12 cellular contexts compared by ENCODE assay signal in the genomic region with DNA sequence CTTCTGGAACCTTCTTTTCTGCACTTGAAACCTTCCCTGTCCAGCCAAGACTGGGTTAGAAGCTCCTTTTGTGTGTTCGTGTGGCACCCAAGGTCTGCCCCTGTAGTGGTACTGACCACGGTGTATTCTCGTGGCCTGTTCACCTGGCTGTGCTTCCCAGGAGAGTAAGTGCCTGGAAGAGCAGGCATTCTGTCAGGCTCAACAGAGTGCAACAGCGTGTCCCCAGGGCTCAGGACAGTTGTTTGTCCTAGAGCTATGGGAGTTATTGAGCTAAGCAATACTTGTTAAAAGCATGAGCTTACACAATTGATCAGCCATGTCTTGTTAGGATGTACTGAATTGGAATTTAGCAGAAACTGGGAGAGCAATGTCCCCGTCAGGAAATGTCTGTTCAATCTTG. TPM values are rescaled to one million over a fixed set of nuclear protein-coding genes. Genes with fewer than 3 reads are reported as not detected.
DNase-seq lines count a peak whose midpoint lies in the region; TF ChIP-seq lines count a peak whose summit lies in the region.
"Had no signal": no experiment of that assay in that cellular context is flagged by ENCODE, and none has a peak within 500 bp of the region (broad histone marks: within the 10 kb centered on the region; RNA-seq: fewer than 3 reads in every experiment).

No MANE protein-coding gene starts in this region.

- H4K5ac ChIP-seq in H9 (ENCODE audit: insufficient read length, low read depth, low read length) = no peak overlapping the region

- H3K4me3 ChIP-seq in brain microvascular endothelial cell (ENCODE audit: low read depth, low read length) (no peak overlapping the region), muscle layer of colon (ENCODE audit: low read depth in 1 of 2, low read length in 2 of 2) (no peak overlapping the region), WERI-Rb-1 (ENCODE audit: low read depth, low read length) (no peak overlapping the region)

- peaks cover 55 to 67% of the 10 kb centered on the region in 2 experiments for H3K4me1 Mint-ChIP-seq in H9

- H3K56ac ChIP-seq in H9 (ENCODE audit: insufficient read length, low read depth, low read length) = no peak overlapping the region

- H3K27ac Mint-ChIP-seq in H9 = peak overlapping the region in 2 of 3 experiments; percentile 90 to 97; a peak in 4 of 7 replicates
- H3K27ac Mint-ChIP-seq: activated CD4-positive, alpha-beta T cell treated with anti-CD3 and anti-CD28 coated beads for 36 hours had no signal

- peak overlapping the region; percentile 49 for H3K4me2 ChIP-seq in H9 (ENCODE audit: insufficient read depth, insufficient read length, low read length)

- no peak overlapping the region for H4K8ac ChIP-seq in H9 (replicated peaks; ENCODE audit: insufficient read length, low read depth, low read length)

- no peaks in the 10 kb centered on the region for H3K36me3 ChIP-seq in brain microvascular endothelial cell (replicated peaks)
- H3K36me3 ChIP-seq in muscle layer of colon (ENCODE audit: insufficient read depth, low read length) = no peaks in the 10 kb centered on the region
- no peaks in the 10 kb centered on the region for H3K36me3 ChIP-seq in WERI-Rb-1
- H3K36me3 ChIP-seq: neutrophil had no signal

- H3K4me3 Mint-ChIP-seq in H9 = peak overlapping the region; percentile 42 to 89
- H3K4me3 Mint-ChIP-seq: activated CD4-positive, alpha-beta T cell treated with anti-CD3 and anti-CD28 coated beads for 36 hours had no signal

- peak overlapping the region; percentile 93 for H3K27ac ChIP-seq in 22Rv1
- H3K27ac ChIP-seq in H9 (ENCODE audit: insufficient read length, low read depth, low read length) = peak overlapping the region; percentile 13
- peak overlapping the region; percentile 97 for H3K27ac ChIP-seq in brain microvascular endothelial cell
- peak overlapping the region; percentile 99 for H3K27ac ChIP-seq in muscle layer of colon (ENCODE audit: low read depth, low read length)
- no peak overlapping the region for H3K27ac ChIP-seq in WERI-Rb-1

- no peak overlapping the region for H2BK120ac ChIP-seq in H9 (ENCODE audit: low read depth, low read length, poor library complexity, severe bottlenecking)

- H3K27me3 ChIP-seq in H9 (ENCODE audit: insufficient read depth, low read length) = no peaks in the 10 kb centered on the region
- no peaks in the 10 kb centered on the region for H3K27me3 ChIP-seq in brain microvascular endothelial cell (replicated peaks)
- no peaks in the 10 kb centered on the region for H3K27me3 ChIP-seq in muscle layer of colon (ENCODE audit: control insufficient read depth in 1 of 2, insufficient read depth in 2 of 2, low read length in 2 of 2)
- no peaks in the 10 kb centered on the region for H3K27me3 ChIP-seq in WERI-Rb-1 (ENCODE audit: insufficient read depth, low read depth, severe bottlenecking)
- H3K27me3 ChIP-seq: neutrophil had no signal

- no peaks in the 10 kb centered on the region for H3K9me3 Mint-ChIP-seq in H9

- no peak overlapping the region for H2BK12ac ChIP-seq in H9 (ENCODE audit: insufficient read length, low read depth, low read length)

- TF ChIP-seq CTCF in 22Rv1 (IDR thresholded peaks at IDR 0.05) = no peak
- no peak for TF ChIP-seq CTCF in H9 (conservative IDR thresholded peaks at IDR 0.05)
- TF ChIP-seq CTCF in brain microvascular endothelial cell (IDR thresholded peaks at IDR 0.05; ENCODE audit: low read depth, low read length, missing control alignments) = no peak
- no peak for TF ChIP-seq CTCF in WERI-Rb-1 (IDR thresholded peaks at IDR 0.05; ENCODE audit: low read depth, low read length)

- peaks cover 2% of the 10 kb centered on the region for H3K79me2 ChIP-seq in H9 (ENCODE audit: insufficient read depth, low read length)

- H3K4me1 ChIP-seq in H9 (ENCODE audit: insufficient read depth, low read length) (peaks cover 16% of the 10 kb centered on the region; the same call in 1 of the 2 replicates), muscle layer of colon (ENCODE audit: insufficient read depth, low read length) (peaks cover 57% of the 10 kb centered on the region)

- H3K27me3 Mint-ChIP-seq in H9 (ENCODE audit: low read depth) = no peaks in the 10 kb centered on the region
- H3K27me3 Mint-ChIP-seq: activated CD4-positive, alpha-beta T cell treated with anti-CD3 and anti-CD28 coated beads for 36 hours had no signal

- no peak overlapping the region for H4K91ac ChIP-seq in H9 (ENCODE audit: insufficient read length, low read depth, low read length)

- DNase-seq in H9 (no peak), brain microvascular endothelial cell (no peak), NCI-H510A treated with DMSO at 0.1 percent for 48 hours (lab: John Stamatoyannopoulos, UW) (no peak), ecto neural progenitor cell (ENCODE audit: low spot score) (no peak), WERI-Rb-1 (no peak)
- no peak for DNase-seq in stimulated activated CD4-positive, alpha-beta T cell treated with anti-CD3 and anti-CD28 coated beads, Interleukin-2, amount 100 ng/mL, for 48 hours
- DNase-seq: activated CD4-positive, alpha-beta T cell treated with anti-CD3 and anti-CD28 coated beads for 36 hours; NCI-H748 treated with DMSO at 0.1 percent for 48 hours; stimulated activated naive CD4-positive, alpha-beta T cell had no signal

- H3K9ac ChIP-seq in H9 (ENCODE audit: extremely low read depth, insufficient read length, low read length) (no peak overlapping the region), muscle layer of colon (ENCODE audit: low read length) (no peak overlapping the region)

- H3K4ac ChIP-seq in H9 (ENCODE audit: low read depth, low read length) = no peak overlapping the region

- no CpG with 5 or more reads among the region's 5 CpGs for WGBS in H9 (ENCODE audit: extremely low coverage, insufficient read length, low lambda C conversion rate)

- H3K9me3 ChIP-seq in H9 (ENCODE audit: control insufficient read depth, low read depth, low read length) (no peaks in the 10 kb centered on the region), muscle layer of colon (ENCODE audit: low read length) (no peaks in the 10 kb centered on the region), WERI-Rb-1 (ENCODE audit: severe bottlenecking) (no peaks in the 10 kb centered on the region)
- H3K9me3 ChIP-seq: neutrophil had no signal

- no peak overlapping the region for H2BK5ac ChIP-seq in H9 (ENCODE audit: insufficient read length, low read length)

- no peak overlapping the region for H2AFZ ChIP-seq in H9 (ENCODE audit: low read length)

- H3T11ph ChIP-seq in H9 (ENCODE audit: low read length) = no peak overlapping the region

- peaks cover 10% of the 10 kb centered on the region for H3K23me2 ChIP-seq in H9 (ENCODE audit: insufficient read length, low read depth, low read length, poor library complexity, severe bottlenecking)

- in situ Hi-C loops in brain microvascular endothelial cell (cut with HindIII; ENCODE audit: low pct_ligation_motif_present, low sequenced_read_pairs) = no loop called here

- H2BK15ac ChIP-seq in H9 (ENCODE audit: low read depth, low read length) = no peak overlapping the region

- no peak overlapping the region for H2AK5ac ChIP-seq in H9 (ENCODE audit: insufficient read length, low read length)

- H4K20me1 ChIP-seq in H9 (ENCODE audit: control insufficient read depth, insufficient read depth, insufficient read length) = no peaks in the 10 kb centered on the region

- H3K36me3 Mint-ChIP-seq in H9 (ENCODE audit: insufficient read depth in 1 of 3, low read depth in 3 of 3) = peaks cover 9 to 17% (median 13%) of the 10 kb centered on the region in 3 experiments; a peak in 6 of 7 replicates

- no peak overlapping the region for H3K14ac ChIP-seq in H9 (ENCODE audit: insufficient read depth, low read length)

- H3K18ac ChIP-seq in H9 (ENCODE audit: insufficient read length, low read depth, low read length) = no peak overlapping the region

- no peaks in the 10 kb centered on the region for H3K79me1 ChIP-seq in H9 (ENCODE audit: insufficient read depth, low read depth, low read length, poor library complexity, severe bottlenecking)

- no peak overlapping the region for H2BK20ac ChIP-seq in H9 (ENCODE audit: low read depth, low read length, poor library complexity, severe bottlenecking)

- H3K23ac ChIP-seq in H9 (ENCODE audit: insufficient read length, low read depth, low read length) = no peak overlapping the region

RNA-seq across cellular contexts. Expression of a gene that starts 12.9 kb away (rescaled TPM):
- 421 and 453 TPM in 2 replicates for total RNA-seq in H9 (2021)
